ENCODE assay signal across 8 cellular contexts in genomic region chr17:17303010-17303846, GRCh38. TPM values are rescaled to one million over a fixed set of nuclear protein-coding genes. Genes with fewer than 3 reads are reported as not detected.
A peak's percentile ranks its signal among the peaks of the same experiment; 100 is the strongest.
DNase-seq lines count a peak whose midpoint lies in the region; ATAC-seq and TF ChIP-seq lines count a peak whose summit lies in the region.

Gene NT5M (plus strand): TSS chr17:17303373. CDS start chr17:17303551, 178 bp downstream.

- H3K9ac ChIP-seq in OCI-LY1 (ENCODE audit: low read length), result peak within 1 kb of the TSS; percentile 84

- H2AFZ ChIP-seq in OCI-LY1 (ENCODE audit: low read length), result peak within 1 kb of the TSS; percentile 67

- no peaks in the 10 kb centered on the region for H3K9me3 Mint-ChIP-seq in activated T-cell treated with anti-CD3 and anti-CD28 coated beads, Interleukin-2, amount 50 U/mL, for 24 hours
- no peaks in the 10 kb centered on the region for H3K9me3 Mint-ChIP-seq in stimulated activated effector memory CD8-positive, alpha-beta T cell treated with anti-CD3 and anti-CD28 coated beads, Interleukin-12 subunit alpha, Interleukin-12 subunit beta, amount 100 ng/mL, for 72 hours

- 0% methylated on average over 2 to 10 of the region's 107 CpGs for WGBS in esophagus squamous epithelium, 2 donors

- no peaks in the 10 kb centered on the region for H3K36me3 ChIP-seq in OCI-LY1 (ENCODE audit: insufficient read depth, low read length)
- no peaks in the 10 kb centered on the region for H3K36me3 ChIP-seq in esophagus squamous epithelium

- no peaks in the 10 kb centered on the region for H3K27me3 ChIP-seq in OCI-LY1 (ENCODE audit: insufficient read depth, low read length)
- no peaks in the 10 kb centered on the region for H3K27me3 ChIP-seq in esophagus squamous epithelium

- peak within 1 kb of the TSS; percentile 82 for H3K4me3 Mint-ChIP-seq in activated T-cell treated with anti-CD3 and anti-CD28 coated beads, Interleukin-2, amount 50 U/mL, for 24 hours
- H3K4me3 Mint-ChIP-seq in stimulated activated effector memory CD8-positive, alpha-beta T cell treated with anti-CD3 and anti-CD28 coated beads, Interleukin-12 subunit alpha, Interleukin-12 subunit beta, amount 100 ng/mL, for 72 hours, result peak within 1 kb of the TSS; percentile 77

- H3K27ac ChIP-seq in OCI-LY1 (ENCODE audit: low read depth, low read length, poor library complexity, severe bottlenecking) (peak within 1 kb of the TSS; percentile 89), esophagus squamous epithelium (peak within 1 kb of the TSS; percentile 49 to 87 (median 68))

- TF ChIP-seq CTCF in OCI-LY1 (IDR thresholded peaks at IDR 0.05; ENCODE audit: low read length) (no peak), esophagus squamous epithelium (IDR thresholded peaks at IDR 0.05) (no peak)

- peaks cover 47% of the 10 kb centered on the region for H3K4me1 ChIP-seq in OCI-LY1 (ENCODE audit: insufficient read depth, low read length, severe bottlenecking)
- peaks cover 8 to 40% (median 14%) of the 10 kb centered on the region in 3 donors for H3K4me1 ChIP-seq in esophagus squamous epithelium

- peaks cover 5% of the 10 kb centered on the region for H3K27me3 Mint-ChIP-seq in activated T-cell treated with anti-CD3 and anti-CD28 coated beads, Interleukin-2, amount 50 U/mL, for 24 hours

- peak within 1 kb of the TSS; percentile 97 for H3K4me3 ChIP-seq in OCI-LY1 (ENCODE audit: low read depth, low read length, poor library complexity, severe bottlenecking)
- peak within 1 kb of the TSS; percentile 41 to 87 (median 56) for H3K4me3 ChIP-seq in esophagus squamous epithelium

- peak; percentile 29 to 38 for DNase-seq in AML-193 (lab: John Stamatoyannopoulos, UW)
- DNase-seq in HT-29 (ENCODE audit: low spot score), result peak; percentile 36
- DNase-seq in activated T-cell treated with anti-CD3 and anti-CD28 coated beads, Interleukin-2, amount 50 U/mL, for 24 hours, result peak; percentile 84
- no peak for DNase-seq in esophagus squamous epithelium (lab: John Stamatoyannopoulos, UW)
- peak; percentile 74 for DNase-seq in myocyte (ENCODE audit: low read depth)
- peak; percentile 61 to 86 for DNase-seq in stimulated activated effector memory CD8-positive, alpha-beta T cell treated with anti-CD3 and anti-CD28 coated beads, Interleukin-12 subunit alpha, Interleukin-12 subunit beta, amount 100 ng/mL, for 72 hours (ENCODE audit: low spot score in 2 of 2)

- H3K4me1 Mint-ChIP-seq in activated T-cell treated with anti-CD3 and anti-CD28 coated beads, Interleukin-2, amount 50 U/mL, for 24 hours (ENCODE audit: low read depth), result peaks cover 46% of the 10 kb centered on the region
- peaks cover 24% of the 10 kb centered on the region for H3K4me1 Mint-ChIP-seq in stimulated activated effector memory CD8-positive, alpha-beta T cell treated with anti-CD3 and anti-CD28 coated beads, Interleukin-12 subunit alpha, Interleukin-12 subunit beta, amount 100 ng/mL, for 72 hours

- peak; percentile 80 for ATAC-seq in stimulated activated effector memory CD8-positive, alpha-beta T cell treated with anti-CD3 and anti-CD28 coated beads, Interleukin-12 subunit alpha, Interleukin-12 subunit beta, amount 100 ng/mL, for 72 hours

- H3K9me3 ChIP-seq in OCI-LY1 (ENCODE audit: low read length) (no peaks in the 10 kb centered on the region), esophagus squamous epithelium (no peaks in the 10 kb centered on the region)

- intact Hi-C loops in esophagus squamous epithelium (cut with DNase I), result loop anchor here (10.0 kb wide), 1 partner anchor 298 kb away; no protein-coding TSS in a partner anchor

- no peaks in the 10 kb centered on the region for H4K20me1 ChIP-seq in OCI-LY1 (ENCODE audit: insufficient read depth, low read length)

- H3K9me2 ChIP-seq in OCI-LY1 (ENCODE audit: low read depth, low read length), result no peaks in the 10 kb centered on the region

- peak within 1 kb of the TSS; percentile 83 for H3K27ac Mint-ChIP-seq in activated T-cell treated with anti-CD3 and anti-CD28 coated beads, Interleukin-2, amount 50 U/mL, for 24 hours
- H3K27ac Mint-ChIP-seq in stimulated activated effector memory CD8-positive, alpha-beta T cell treated with anti-CD3 and anti-CD28 coated beads, Interleukin-12 subunit alpha, Interleukin-12 subunit beta, amount 100 ng/mL, for 72 hours, result peak within 1 kb of the TSS; percentile 83

- TF ChIP-seq POLR2A in GM19193 (IDR thresholded peaks at IDR 0.05; ENCODE audit: extremely low read depth, insufficient read depth, insufficient read length) (peak; percentile 66), esophagus squamous epithelium (IDR thresholded peaks at IDR 0.05) (peak in 1 of 4 donors; percentile 58)

- peaks cover 6% of the 10 kb centered on the region; the same call in 1 of the 2 replicates for H3F3A ChIP-seq in OCI-LY1 (ENCODE audit: insufficient read depth, low read length)

- H3K79me2 ChIP-seq in OCI-LY1 (ENCODE audit: insufficient read depth, low read length), result no peaks in the 10 kb centered on the region

- no peaks in the 10 kb centered on the region for H3K36me3 Mint-ChIP-seq in activated T-cell treated with anti-CD3 and anti-CD28 coated beads, Interleukin-2, amount 50 U/mL, for 24 hours (ENCODE audit: low read depth)
- no peaks in the 10 kb centered on the region for H3K36me3 Mint-ChIP-seq in stimulated activated effector memory CD8-positive, alpha-beta T cell treated with anti-CD3 and anti-CD28 coated beads, Interleukin-12 subunit alpha, Interleukin-12 subunit beta, amount 100 ng/mL, for 72 hours

- H3K4me2 ChIP-seq in OCI-LY1 (ENCODE audit: low read length), result peak within 1 kb of the TSS; percentile 99

RNA-seq across cellular contexts. Expression of gene NT5M, which starts in this region (rescaled TPM):
- 0.41 and 2.0 TPM in 2 replicates for total RNA-seq in HT-29 (2014; rRNA removed; shearing (Covaris generic))
- total RNA-seq in esophagus squamous epithelium (1 to 10 TPM; 1.7 to 3.1 (median 2.3) TPM), myocyte (12.4 and 19.3 TPM in 2 replicates)
- 4.7 TPM for polyA plus RNA-seq in myocyte (2012)
